Comparison of ENCODE assay signal across 9 cellular contexts in the genomic region with DNA sequence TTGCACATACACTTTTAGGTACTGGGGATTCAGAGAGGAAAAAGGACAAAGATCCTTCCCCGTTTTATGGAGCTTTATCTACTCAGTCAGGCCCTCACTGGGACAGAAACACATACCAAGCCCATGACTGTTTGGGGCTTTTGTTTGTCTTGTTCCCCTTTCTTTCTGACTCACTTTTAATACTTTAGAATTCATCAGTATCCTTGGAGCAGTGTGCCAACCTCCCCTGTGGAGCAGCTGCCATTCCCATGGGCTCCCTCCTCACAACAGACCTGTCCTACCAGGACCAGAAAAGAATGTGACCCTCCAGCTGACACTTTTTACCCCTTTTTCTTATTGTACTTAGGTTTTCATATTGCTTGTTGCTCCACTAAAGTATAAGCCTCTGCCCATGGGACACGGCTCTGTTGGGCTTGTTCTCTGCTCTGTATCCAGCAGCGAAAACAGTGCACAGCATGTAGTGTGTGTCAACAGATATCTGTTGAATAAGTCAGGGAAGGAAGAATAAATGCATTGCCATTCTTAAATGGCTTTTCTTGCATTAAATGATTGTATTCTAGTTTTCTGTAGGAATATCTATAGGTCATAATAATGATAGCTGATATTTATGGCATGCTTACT.
DNase-seq lines count a peak whose midpoint lies in the region; ATAC-seq, FAIRE-seq and TF ChIP-seq lines count a peak whose summit lies in the region.
"Had no signal": no experiment of that assay in that cellular context is flagged by ENCODE, and none has a peak within 500 bp of the region (broad histone marks: within the 10 kb centered on the region; RNA-seq: fewer than 3 reads in every experiment).

No MANE protein-coding gene starts in this region.

- H4K5ac ChIP-seq in mesendoderm (ENCODE audit: low read length), result no peak overlapping the region

- no peak overlapping the region for H3K9ac ChIP-seq in mesendoderm (ENCODE audit: low read length)

- H3K27ac ChIP-seq in mesendoderm (ENCODE audit: low read depth, low read length), result no peak overlapping the region

- H2BK120ac ChIP-seq in mesendoderm (ENCODE audit: low read depth, low read length), result no peak overlapping the region

- H3K56ac ChIP-seq in mesendoderm (ENCODE audit: low read length), result peak overlapping the region; percentile 37

- no peak overlapping the region for H3K4ac ChIP-seq in mesendoderm (ENCODE audit: low read depth, low read length)

- no peaks in the 10 kb centered on the region for H3K36me3 ChIP-seq in BJ (ENCODE audit: control insufficient read depth, insufficient read depth, low read length)
- H3K36me3 ChIP-seq in bronchial epithelial cell (ENCODE audit: control insufficient read depth, insufficient read depth, low read length), result no peaks in the 10 kb centered on the region
- H3K36me3 ChIP-seq in mesendoderm (ENCODE audit: control insufficient read depth, insufficient read depth, low read length), result no peaks in the 10 kb centered on the region

- H2BK15ac ChIP-seq in mesendoderm (replicated peaks; ENCODE audit: low read depth), result no peak overlapping the region

- H2AK5ac ChIP-seq in mesendoderm (ENCODE audit: low read length), result no peak overlapping the region

- FAIRE-seq in bronchial epithelial cell (lab: Jason Lieb, UNC), result no peak

- H2BK5ac ChIP-seq in mesendoderm (ENCODE audit: low read length), result no peak overlapping the region

- ATAC-seq in GM18870 (IDR thresholded peaks at IDR 0.05; ENCODE audit: unreplicated experiment) (no peak), GM21367 (IDR thresholded peaks at IDR 0.05; ENCODE audit: unreplicated experiment) (no peak)
- ATAC-seq: activated CD8-positive, alpha-beta memory T cell treated with anti-CD3 and anti-CD28 coated beads, Interleukin-2, amount 10 ng/mL, durations not matched to agents 7 days and 5 days had no signal

- H3K4me1 ChIP-seq in mesendoderm (ENCODE audit: control insufficient read depth, low read depth, low read length), result peaks cover 11% of the 10 kb centered on the region

- DNase-seq in BJ (ENCODE audit: low read depth) (peak; percentile 73), MV-4-11 (lab: John Stamatoyannopoulos, UW) (peak; percentile 58), bronchial epithelial cell (ENCODE audit: low read depth) (peak; percentile 90), mesendoderm (peak; percentile 65), occipital lobe (lab: John Stamatoyannopoulos, UW) (no peak)
- no peak for DNase-seq in stimulated activated CD4-positive, alpha-beta T cell treated with anti-CD3 and anti-CD28 coated beads, Interleukin-1b, Interleukin-23, amount 100 ng/mL, for 48 hours
- DNase-seq: activated CD8-positive, alpha-beta memory T cell treated with anti-CD3 and anti-CD28 coated beads, Interleukin-2, amount 10 ng/mL, durations not matched to agents 7 days and 5 days had no signal

- CTCF ChIA-PET in BJ (lab: Yijun Ruan, JAX), result interaction anchor here (0.6 to 1.5 kb wide), 3 partner anchors 15 to 409 kb away, joined by 3 read pairs; no protein-coding TSS in a partner anchor

- H3K4me3 ChIP-seq in BJ (ENCODE audit: low read depth, low read length), result no peak overlapping the region
- no peak overlapping the region for H3K4me3 ChIP-seq in bronchial epithelial cell (ENCODE audit: low read depth, low read length)
- H3K4me3 ChIP-seq in mesendoderm (ENCODE audit: low read length), result no peak overlapping the region

- TF ChIP-seq CTCF in BJ (IDR thresholded peaks at IDR 0.05; ENCODE audit: insufficient read depth, low read depth, low read length) (no peak), bronchial epithelial cell (IDR thresholded peaks at IDR 0.05; ENCODE audit: insufficient read depth, low read length, severe bottlenecking) (no peak)

- H3K4me2 ChIP-seq in mesendoderm (ENCODE audit: low read length), result no peak overlapping the region

- H3K79me1 ChIP-seq in mesendoderm (ENCODE audit: low read length), result no peaks in the 10 kb centered on the region

- no peaks in the 10 kb centered on the region for H3K79me2 ChIP-seq in mesendoderm (ENCODE audit: control insufficient read depth, insufficient read depth, low read length)

- H4K8ac ChIP-seq in mesendoderm (ENCODE audit: low read depth, low read length), result no peak overlapping the region

- no peak overlapping the region for H3K18ac ChIP-seq in mesendoderm (ENCODE audit: low read length)

- H3K27me3 ChIP-seq in BJ (ENCODE audit: control insufficient read depth, insufficient read depth, low read length) (no peaks in the 10 kb centered on the region), bronchial epithelial cell (ENCODE audit: control insufficient read depth, insufficient read depth, low read length) (no peaks in the 10 kb centered on the region), mesendoderm (ENCODE audit: insufficient read depth, low read length, poor library complexity) (no peaks in the 10 kb centered on the region)

- POLR2A ChIA-PET in BJ (lab: Charles Lee), result interaction anchor here (0.6 kb wide), 1 partner anchor 11 kb away, joined by 3 read pairs; no protein-coding TSS in a partner anchor

- no CpG with 5 or more reads among the region's 3 CpGs for WGBS in mesendoderm (ENCODE audit: extremely low coverage, insufficient coverage, low lambda C conversion rate)

- no peak overlapping the region for H3K23ac ChIP-seq in mesendoderm (ENCODE audit: low read length)

Comparison
In these comparisons a context has a peak if more than half of its experiments do, and no peak if none do; other contexts are left out.
1. DNase-seq: peak in BJ (single experiment), MV-4-11 (single experiment), bronchial epithelial cell (single experiment) and mesendoderm (single experiment); none in occipital lobe (single experiment) and stimulated activated CD4-positive, alpha-beta T cell treated with anti-CD3 and anti-CD28 coated beads, Interleukin-1b, Interleukin-23, amount 100 ng/mL, for 48 hours (single experiment).